In the genomic region with DNA sequence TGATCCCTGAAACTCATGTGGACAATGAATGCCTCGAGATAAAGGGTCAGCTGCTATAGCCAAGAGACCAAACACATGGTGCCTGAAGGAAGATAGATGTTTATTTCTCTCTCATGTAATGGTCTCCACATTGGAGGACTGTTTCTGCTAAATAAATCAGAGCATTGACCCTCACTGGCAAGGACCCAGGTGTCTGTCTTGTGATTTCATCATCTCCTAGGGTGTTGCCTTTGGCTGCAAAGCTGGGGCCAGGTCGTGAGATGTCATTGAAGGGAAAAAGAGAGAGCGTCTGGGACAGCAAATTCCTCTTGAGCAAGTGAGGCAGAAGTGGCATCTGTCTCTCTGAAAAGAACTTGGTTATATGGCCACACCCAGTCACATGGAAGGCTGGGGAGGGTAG, we compare ENCODE assay signal across 1 cellular context.
TF ChIP-seq lines count a peak whose summit lies in the region.

No MANE protein-coding gene starts in this region.

TF ChIP-seq in H1, 55 proteins besides CTCF, POLR2A, EP300 and RAD21:
- no peak for TF ChIP-seq TEAD4 (IDR thresholded peaks at IDR 0.05; ENCODE audit: low read depth, low read length)
- no peak for TF ChIP-seq EZH2 (IDR thresholded peaks at IDR 0.05; ENCODE audit: low read depth, low read length, severe bottlenecking)
- no peak for TF ChIP-seq TAF7 (optimal IDR thresholded peaks at IDR 0.05; ENCODE audit: borderline replicate concordance, low read depth, low read length)
- no peak for TF ChIP-seq PHF8 (conservative IDR thresholded peaks at IDR 0.05; ENCODE audit: low read depth, low read length)
- no peak for TF ChIP-seq KDM1A (IDR thresholded peaks at IDR 0.05; ENCODE audit: borderline replicate concordance, low read length)
- no peak for TF ChIP-seq NANOG (IDR thresholded peaks at IDR 0.05; ENCODE audit: insufficient read depth, low read depth, low read length, poor library complexity, severe bottlenecking)
- no peak for TF ChIP-seq CHD2 (IDR thresholded peaks at IDR 0.05; ENCODE audit: low read length)
- no peak for TF ChIP-seq CHD7 (IDR thresholded peaks at IDR 0.05; ENCODE audit: insufficient replicate concordance, low read length)
- no peak for TF ChIP-seq BACH1 (IDR thresholded peaks at IDR 0.05; ENCODE audit: low read length)
- TF ChIP-seq CREB1 (IDR thresholded peaks at IDR 0.05): no peak
- TF ChIP-seq NRF1 (IDR thresholded peaks at IDR 0.05; ENCODE audit: low read depth, low read length): no peak
- no peak for TF ChIP-seq SAP30 (IDR thresholded peaks at IDR 0.05; ENCODE audit: insufficient read depth, insufficient replicate concordance, low read length)
- TF ChIP-seq CHD1 (IDR thresholded peaks at IDR 0.05; ENCODE audit: low read depth, low read length): no peak
- no peak for TF ChIP-seq CEBPB (IDR thresholded peaks at IDR 0.05; ENCODE audit: low read depth, low read length)
- TF ChIP-seq TAF1 (IDR thresholded peaks at IDR 0.05; ENCODE audit: low read depth, low read length): no peak
- no peak for TF ChIP-seq CBX5 (IDR thresholded peaks at IDR 0.05; ENCODE audit: low read depth, low read length)
- no peak for TF ChIP-seq RNF2 (IDR thresholded peaks at IDR 0.05; ENCODE audit: borderline replicate concordance, low read depth, low read length, missing control alignments, poor library complexity, severe bottlenecking)
- TF ChIP-seq, protein P1, sequence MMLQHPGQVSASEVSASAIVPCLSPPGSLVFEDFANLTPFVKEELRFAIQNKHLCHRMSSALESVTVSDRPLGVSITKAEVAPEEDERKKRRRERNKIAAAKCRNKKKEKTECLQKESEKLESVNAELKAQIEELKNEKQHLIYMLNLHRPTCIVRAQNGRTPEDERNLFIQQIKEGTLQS (IDR thresholded peaks at IDR 0.05; ENCODE audit: insufficient read depth, low read depth, low read length): no peak
- TF ChIP-seq SP2 (IDR thresholded peaks at IDR 0.05; ENCODE audit: low read length): no peak
